ENCODE assay signal across 16 cellular contexts in the genomic region with DNA sequence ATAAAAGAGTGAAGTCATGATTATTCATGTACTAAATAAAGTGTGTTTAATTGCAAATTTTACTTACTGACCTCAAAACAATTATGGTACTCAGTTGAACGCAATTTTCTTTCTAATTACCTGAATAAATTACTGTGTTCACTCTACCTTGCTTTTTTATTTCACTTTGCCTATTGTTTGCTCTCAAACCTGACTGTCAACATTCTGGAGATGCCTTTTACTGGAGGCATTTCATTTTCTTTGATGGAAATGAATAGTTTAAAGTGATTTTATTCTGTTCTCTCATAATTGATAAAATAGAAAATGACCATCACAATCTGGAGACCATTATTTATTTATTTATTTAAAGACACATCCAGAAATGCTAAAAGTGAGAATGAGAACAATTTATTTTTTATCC.
"Had no signal": no experiment of that assay in that cellular context is flagged by ENCODE, and none has a peak within 500 bp of the region (broad histone marks: within the 10 kb centered on the region; RNA-seq: fewer than 3 reads in every experiment).

No MANE protein-coding gene starts in this region.

- H3K27me3 ChIP-seq: dorsolateral prefrontal cortex, heart left ventricle, pancreas had no signal

- H3K27me3 Mint-ChIP-seq: naive B cell, progenitor cell of endocrine pancreas had no signal

- H3K36me3 ChIP-seq: heart left ventricle, pancreas had no signal

- DNase-seq: dorsolateral prefrontal cortex; effector CD8-positive, alpha-beta T cell; foreskin melanocyte; heart left ventricle; hippocampal formation; kidney glomerular epithelial cell; mesendoderm; naive B cell; occipital lobe; pancreas; right cardiac atrium; small intestine; stimulated activated CD4-positive, alpha-beta T cell treated with anti-CD3 and anti-CD28 coated beads, Interleukin-12 subunit alpha, Interleukin-12 subunit beta, amount 100 ng/mL, for 4 hours; stimulated activated naive CD4-positive, alpha-beta T cell treated with Interleukin-2 at 50 U/mL for 16 hours had no signal

- H3K36me3 Mint-ChIP-seq: naive B cell had no signal

- H3K4me3 Mint-ChIP-seq: naive B cell, nephron had no signal

- H3K27ac ChIP-seq: dorsolateral prefrontal cortex, heart left ventricle, pancreas had no signal

- H3K4me3 ChIP-seq: dorsolateral prefrontal cortex, heart left ventricle, pancreas had no signal

- H3K27ac Mint-ChIP-seq: naive B cell, nephron, progenitor cell of endocrine pancreas had no signal

- H3K9me3 Mint-ChIP-seq: nephron had no signal

- H3K4me1 ChIP-seq: heart left ventricle, pancreas had no signal

- H3K9me3 ChIP-seq: pancreas had no signal

- ATAC-seq: heart left ventricle, pancreas, right cardiac atrium had no signal

- H3K4me1 Mint-ChIP-seq: naive B cell had no signal
